13 cellular contexts compared by ENCODE assay signal in genomic region chr10:128267581-128267980, GRCh38.
"Had no signal": no experiment of that assay in that cellular context is flagged by ENCODE, and none has a peak within 500 bp of the region (broad histone marks: within the 10 kb centered on the region; RNA-seq: fewer than 3 reads in every experiment).

No MANE protein-coding gene starts in this region.

- H3K4me3 Mint-ChIP-seq: IgD-negative memory B cell had no signal

- H3K9ac ChIP-seq: KMS-11, SK-N-SH had no signal

- H3K4me3 ChIP-seq: K562 had no signal

- ATAC-seq: PC-3 had no signal

- H3K4me2 ChIP-seq: KMS-11, SK-N-SH had no signal

- H3K9me3 ChIP-seq: SK-N-SH had no signal

- H3K27ac ChIP-seq: HL-60, KMS-11, RWPE1 had no signal

- DNase-seq: NCI-H1417 treated with DMSO at 0.1 percent for 48 hours; NCI-H2081; NCI-H2107; NCI-H774; NK-92 treated with Interleukin-12 subunit alpha and Interleukin-12 subunit beta, amount 100 ng/mL, for 24 hours had no signal

- H3K27ac Mint-ChIP-seq: IgD-negative memory B cell had no signal

- FAIRE-seq: HTR-8/SVneo had no signal
